In genomic region chr18:70390366-70391090, GRCh38 we compare ENCODE assay signal across 28 cellular contexts.
A peak's percentile ranks its signal among the peaks of the same experiment; 100 is the strongest.
DNase-seq lines count a peak whose midpoint lies in the region; FAIRE-seq and TF ChIP-seq lines count a peak whose summit lies in the region.
"Had no signal": no experiment of that assay in that cellular context is flagged by ENCODE, and none has a peak within 500 bp of the region (broad histone marks: within the 10 kb centered on the region; RNA-seq: fewer than 3 reads in every experiment).

No MANE protein-coding gene starts in this region.

- no peak overlapping the region for H2AFZ ChIP-seq in astrocyte (ENCODE audit: low read depth, low read length)
- H2AFZ ChIP-seq: neural progenitor cell, PC-9 had no signal

- H3K4me1 Mint-ChIP-seq in astrocyte (ENCODE audit: low read depth, unreplicated experiment) (peaks cover 1% of the 10 kb centered on the region), chondrocyte (ENCODE audit: low read depth) (no peaks in the 10 kb centered on the region)
- H3K4me1 Mint-ChIP-seq: activated CD4-positive, alpha-beta T cell treated with anti-CD3 and anti-CD28 coated beads, Interleukin-2, amount 10 ng/mL, durations not matched to agents 24 days and 14 days; activated naive CD8-positive, alpha-beta T cell treated with anti-CD3 and anti-CD28 coated beads, Interleukin-2, amount 50 U/mL, for 24 hours; brain; neural progenitor cell had no signal

- H3K4me3 ChIP-seq in astrocyte (ENCODE audit: insufficient read depth, low read depth, low read length) (no peak overlapping the region), transverse colon (no peak overlapping the region)
- H3K4me3 ChIP-seq: neural progenitor cell, PC-9, right atrium auricular region, spleen, tibial nerve had no signal

- 79 to 84% methylated on average over 4 of the region's 4 CpGs for WGBS in transverse colon (ENCODE audit: low coverage in 1 of 2), 2 donors

- H3K27me3 Mint-ChIP-seq in astrocyte (ENCODE audit: low read depth, unreplicated experiment) (no peaks in the 10 kb centered on the region), chondrocyte (ENCODE audit: low read depth) (no peaks in the 10 kb centered on the region)
- H3K27me3 Mint-ChIP-seq: activated CD4-positive, alpha-beta T cell treated with anti-CD3 and anti-CD28 coated beads, Interleukin-2, amount 10 ng/mL, durations not matched to agents 24 days and 14 days; activated naive CD8-positive, alpha-beta T cell treated with anti-CD3 and anti-CD28 coated beads, Interleukin-2, amount 50 U/mL, for 24 hours; brain; CD4-positive, alpha-beta T cell had no signal

- H3K36me3 Mint-ChIP-seq in astrocyte (ENCODE audit: low read depth, unreplicated experiment) (no peaks in the 10 kb centered on the region), chondrocyte (ENCODE audit: low read depth) (no peaks in the 10 kb centered on the region)
- H3K36me3 Mint-ChIP-seq: brain, neural progenitor cell had no signal

- FAIRE-seq in astrocyte (lab: Jason Lieb, UNC) (peak; percentile 73), GM12892 (lab: Jason Lieb, UNC) (no peak)

- H4K20me1 ChIP-seq in astrocyte (ENCODE audit: insufficient read depth, low read length) = no peaks in the 10 kb centered on the region

- no peak for TF ChIP-seq EP300 in transverse colon (IDR thresholded peaks at IDR 0.05; ENCODE audit: low read depth)

- H3K4me2 ChIP-seq in astrocyte (ENCODE audit: low read length) = peak overlapping the region; percentile 2
- H3K4me2 ChIP-seq: neural progenitor cell, PC-9 had no signal

- DNase-seq in AG20443 (ENCODE audit: low spot score) (peak; percentile 45), HCEC 1CT (peak; percentile 79), astrocyte (ENCODE audit: low read depth) (peak; percentile 70), kidney tubule cell (ENCODE audit: low spot score) (peak; percentile 34), GM12892 (ENCODE audit: insufficient read length) (no peak), chondrocyte (ENCODE audit: low spot score) (no peak), transverse colon (no peak)
- DNase-seq: activated CD4-positive, alpha-beta T cell treated with anti-CD3 and anti-CD28 coated beads, Interleukin-2, amount 10 ng/mL, durations not matched to agents 24 days and 14 days; activated naive CD8-positive, alpha-beta T cell treated with anti-CD3 and anti-CD28 coated beads, Interleukin-2, amount 50 U/mL, for 24 hours; activated T-cell treated with anti-CD3 and anti-CD28 coated beads, Interleukin-2, amount 50 U/mL, for 24 hours; CD4-positive, alpha-beta T cell; DMS 273 treated with DMSO at 0.1 percent for 48 hours; foreskin keratinocyte; H9; Kasumi-1; mesenchymal stem cell; NCI-H1436 treated with DMSO at 0.1 percent for 48 hours; NK-92 treated with Interleukin-12 subunit alpha and Interleukin-12 subunit beta, amount 100 ng/mL, for 24 hours; PC-9; SHP77 treated with DMSO at 0.1 percent for 48 hours; spleen; SW 1271; T-helper 9 cell; WERI-Rb-1 had no signal

- H3K36me3 ChIP-seq in astrocyte (ENCODE audit: insufficient read depth, low read length) (no peaks in the 10 kb centered on the region), transverse colon (no peaks in the 10 kb centered on the region)
- H3K36me3 ChIP-seq: neural progenitor cell, right atrium auricular region, spleen, tibial nerve, WERI-Rb-1 had no signal

- H3K27me3 ChIP-seq in astrocyte (ENCODE audit: insufficient read depth, low read length) (no peaks in the 10 kb centered on the region), transverse colon (no peaks in the 10 kb centered on the region)
- H3K27me3 ChIP-seq: foreskin keratinocyte, neural progenitor cell, right atrium auricular region, spleen, tibial nerve had no signal

- TF ChIP-seq POLR2A in GM12892 (IDR thresholded peaks at IDR 0.05; ENCODE audit: low read depth, low read length) (no peak), transverse colon (IDR thresholded peaks at IDR 0.05) (no peak)

- H3K4me3 Mint-ChIP-seq in astrocyte (ENCODE audit: unreplicated experiment) (no peak overlapping the region), chondrocyte (ENCODE audit: unreplicated experiment) (no peak overlapping the region)
- H3K4me3 Mint-ChIP-seq: activated CD4-positive, alpha-beta T cell treated with anti-CD3 and anti-CD28 coated beads, Interleukin-2, amount 10 ng/mL, durations not matched to agents 24 days and 14 days; activated naive CD8-positive, alpha-beta T cell treated with anti-CD3 and anti-CD28 coated beads, Interleukin-2, amount 50 U/mL, for 24 hours; activated T-cell treated with anti-CD3 and anti-CD28 coated beads, Interleukin-2, amount 50 U/mL, for 24 hours; brain; CD4-positive, alpha-beta T cell; H9; neural progenitor cell had no signal

- intact Hi-C loops in transverse colon (cut with DNase I; ENCODE audit: low total_unique reads) = no loop called here

- H3K4me1 ChIP-seq in astrocyte (ENCODE audit: insufficient read depth, low read length) (peaks cover under 1% of the 10 kb centered on the region), transverse colon (no peaks in the 10 kb centered on the region)
- H3K4me1 ChIP-seq: neural progenitor cell, right atrium auricular region, spleen, tibial nerve had no signal

- H3K27ac ChIP-seq in astrocyte (ENCODE audit: low read depth, low read length) (peak overlapping the region; percentile 33), transverse colon (no peak overlapping the region)
- H3K27ac ChIP-seq: foreskin keratinocyte, neural progenitor cell, PC-9, right atrium auricular region, spleen, tibial nerve, WERI-Rb-1 had no signal

- no peak overlapping the region for H3K27ac Mint-ChIP-seq in astrocyte (ENCODE audit: unreplicated experiment)
- no peak overlapping the region for H3K27ac Mint-ChIP-seq in chondrocyte (ENCODE audit: unreplicated experiment)
- H3K27ac Mint-ChIP-seq: activated CD4-positive, alpha-beta T cell treated with anti-CD3 and anti-CD28 coated beads, Interleukin-2, amount 10 ng/mL, durations not matched to agents 24 days and 14 days; activated naive CD8-positive, alpha-beta T cell treated with anti-CD3 and anti-CD28 coated beads, Interleukin-2, amount 50 U/mL, for 24 hours; activated T-cell treated with anti-CD3 and anti-CD28 coated beads, Interleukin-2, amount 50 U/mL, for 24 hours; brain; CD4-positive, alpha-beta T cell; H9; neural progenitor cell had no signal

- H3K9ac ChIP-seq in astrocyte (ENCODE audit: low read length) = no peak overlapping the region
- H3K9ac ChIP-seq: neural progenitor cell had no signal

- TF ChIP-seq CTCF in astrocyte (IDR thresholded peaks at IDR 0.05; ENCODE audit: insufficient read depth, low read depth, low read length) = no peak
- TF ChIP-seq CTCF in chondrocyte (IDR thresholded peaks at IDR 0.05) = no peak
- no peak for TF ChIP-seq CTCF in transverse colon (IDR thresholded peaks at IDR 0.05)

- no peaks in the 10 kb centered on the region for H3K9me3 Mint-ChIP-seq in astrocyte (ENCODE audit: unreplicated experiment)
- H3K9me3 Mint-ChIP-seq in chondrocyte (ENCODE audit: low read depth) = no peaks in the 10 kb centered on the region
- H3K9me3 Mint-ChIP-seq: activated CD4-positive, alpha-beta T cell treated with anti-CD3 and anti-CD28 coated beads, Interleukin-2, amount 10 ng/mL, durations not matched to agents 24 days and 14 days; activated naive CD8-positive, alpha-beta T cell treated with anti-CD3 and anti-CD28 coated beads, Interleukin-2, amount 50 U/mL, for 24 hours; activated T-cell treated with anti-CD3 and anti-CD28 coated beads, Interleukin-2, amount 50 U/mL, for 24 hours; brain; CD4-positive, alpha-beta T cell; H9; neural progenitor cell had no signal

- H3K9me3 ChIP-seq in astrocyte (ENCODE audit: insufficient read depth, low read depth, low read length) (no peaks in the 10 kb centered on the region), transverse colon (no peaks in the 10 kb centered on the region)
- H3K9me3 ChIP-seq: right atrium auricular region, spleen, tibial nerve had no signal

- H3K79me2 ChIP-seq in astrocyte (ENCODE audit: insufficient read depth, low read length) = no peaks in the 10 kb centered on the region

- in situ Hi-C loops in transverse colon (cut with MboI; ENCODE audit: low pct_ligation_motif_present in 1 of 4, low pct_unique_long_range_greater_than_20kb in 1 of 4, low sequenced_read_pairs in 3 of 4) = no loop called here

Comparison
In these comparisons a context has a peak if more than half of its experiments do, and no peak if none do; other contexts are left out.
1. DNase-seq: peak in AG20443 (single experiment), HCEC 1CT (single experiment), astrocyte (single experiment) and kidney tubule cell (single experiment); none in GM12892 (single experiment), chondrocyte (single experiment) and transverse colon (single experiment).